ENCODE assay signal across 8 cellular contexts in genomic region chr19:10251792-10252694, GRCh38. TPM values are rescaled to one million over a fixed set of nuclear protein-coding genes. Genes with fewer than 3 reads are reported as not detected.
DNase-seq lines count a peak whose midpoint lies in the region; ATAC-seq and TF ChIP-seq lines count a peak whose summit lies in the region.

MRPL4 (plus strand) TSS chr19:10252214; CDS start chr19:10252254, 40 bp downstream.

- H3K4me2 ChIP-seq in KMS-11, result peak within 1 kb of the TSS; percentile 97

- H3K79me2 ChIP-seq in KMS-11 (ENCODE audit: insufficient read depth, low read depth), result peaks cover 26% of the 10 kb centered on the region; the same call in 1 of the 2 replicates

- peak; percentile 27 to 59 for TF ChIP-seq POLR2A in Peyer's patch (IDR thresholded peaks at IDR 0.05)

- H3K4me3 ChIP-seq in KMS-11 (IDR thresholded peaks at IDR 0.05; ENCODE audit: insufficient read depth, low read depth, low read length), result no peak within 1 kb of the TSS
- peak within 1 kb of the TSS; percentile 62 to 93 (median 90) for H3K4me3 ChIP-seq in Peyer's patch
- peak within 1 kb of the TSS; percentile 80 to 91 for H3K4me3 ChIP-seq in muscle layer of duodenum (ENCODE audit: low read depth in 1 of 2, low read length in 2 of 2)

- H3K27ac ChIP-seq in KMS-11 (peak within 1 kb of the TSS; percentile 51), Peyer's patch (peak within 1 kb of the TSS; percentile 84 to 92 (median 88)), muscle layer of duodenum (ENCODE audit: low read length) (peak within 1 kb of the TSS; percentile 72)

- DNase-seq in DMS53 treated with DMSO at 0.1 percent for 48 hours (lab: John Stamatoyannopoulos, UW; ENCODE audit: unreplicated experiment) (peak; percentile 94), Peyer's patch (peak; percentile 95 to 98 (median 97))
- peak; percentile 96 to 97 for DNase-seq in activated T-cell treated with anti-CD3 and anti-CD28 coated beads, Interleukin-2, amount 50 U/mL, for 48 hours
- peak; percentile 93 to 97 for DNase-seq in stimulated activated CD8-positive, alpha-beta memory T cell treated with anti-CD3 and anti-CD28 coated beads, Interleukin-7, amount 100 ng/mL, for 4 hours (ENCODE audit: low read depth in 2 of 2)

- H3K4me1 ChIP-seq in KMS-11 (ENCODE audit: low read depth, poor library complexity, severe bottlenecking) (peaks cover 28% of the 10 kb centered on the region), Peyer's patch (peaks cover 0 to 19% (median 3%) of the 10 kb centered on the region in 4 donors), muscle layer of duodenum (ENCODE audit: control insufficient read depth in 1 of 2, insufficient read depth in 2 of 2, low read length in 2 of 2) (peaks cover 0 to 15% of the 10 kb centered on the region in 2 donors)

- no peak for TF ChIP-seq CTCF in KMS-11 (conservative IDR thresholded peaks at IDR 0.05; ENCODE audit: low read depth, low read length)
- TF ChIP-seq CTCF in Peyer's patch (IDR thresholded peaks at IDR 0.05), result peak in 3 of 6 experiments; percentile 19 to 22 (median 19)

- peak within 1 kb of the TSS; percentile 69 for H2AFZ ChIP-seq in KMS-11 (ENCODE audit: low read depth)

- H3K36me3 ChIP-seq in KMS-11 (ENCODE audit: insufficient read depth), result no peaks in the 10 kb centered on the region
- H3K36me3 ChIP-seq in Peyer's patch, result peaks cover 0 to 32% (median 0%) of the 10 kb centered on the region in 3 donors
- peaks cover 8 to 30% of the 10 kb centered on the region in 2 donors for H3K36me3 ChIP-seq in muscle layer of duodenum (ENCODE audit: control insufficient read depth in 1 of 2, insufficient read depth in 2 of 2, low read length in 2 of 2)

- peak; percentile 72 for ATAC-seq in GM21737 (IDR thresholded peaks at IDR 0.05; ENCODE audit: unreplicated experiment)
- peak; percentile 95 for ATAC-seq in esophagus mucosa

- H4K20me1 ChIP-seq in KMS-11 (ENCODE audit: insufficient read depth), result no peaks in the 10 kb centered on the region

- H3K9ac ChIP-seq in KMS-11, result peak within 1 kb of the TSS; percentile 78

- H3K9me3 ChIP-seq in Peyer's patch, result no peaks in the 10 kb centered on the region
- H3K9me3 ChIP-seq in muscle layer of duodenum (ENCODE audit: control insufficient read depth in 1 of 2, low read length in 2 of 2), result no peaks in the 10 kb centered on the region

- H3K27me3 ChIP-seq in KMS-11 (ENCODE audit: insufficient read depth, low read depth) (no peaks in the 10 kb centered on the region), Peyer's patch (no peaks in the 10 kb centered on the region), muscle layer of duodenum (ENCODE audit: low read depth, low read length) (no peaks in the 10 kb centered on the region)

RNA-seq across cellular contexts. Expression of gene MRPL4, which starts in this region (rescaled TPM):
- total RNA-seq in Peyer's patch, result 10 to 100 TPM; 43.8 to 49.6 (median 45.3) TPM
- total RNA-seq in esophagus mucosa, result 68.7 TPM
